In genomic region chr2:186639939-186640338, GRCh38 we compare ENCODE assay signal across 13 cellular contexts. TPM values are rescaled to one million over a fixed set of nuclear protein-coding genes. Genes with fewer than 3 reads are reported as not detected.
DNase-seq lines count a peak whose midpoint lies in the region; ATAC-seq and TF ChIP-seq lines count a peak whose summit lies in the region.
"Had no signal": no experiment of that assay in that cellular context is flagged by ENCODE, and none has a peak within 500 bp of the region (broad histone marks: within the 10 kb centered on the region; RNA-seq: fewer than 3 reads in every experiment).

No MANE protein-coding gene starts in this region.

- peaks cover 19% of the 10 kb centered on the region for H3K36me3 Mint-ChIP-seq in activated CD4-positive, alpha-beta memory T cell treated with anti-CD3 and anti-CD28 coated beads, Interleukin-2, amount 10 ng/mL, durations not matched to agents 7 days and 5 days (ENCODE audit: low read depth)

- CTCF ChIA-PET in activated CD4-positive, alpha-beta memory T cell treated with anti-CD3 and anti-CD28 coated beads, Interleukin-2, amount 10 ng/mL, durations not matched to agents 7 days and 5 days (lab: Charles Lee): interaction anchor here (1.2 to 6.1 kb wide), 2 partner anchors 56 to 136 kb away, joined by 3 to 94 read pairs; no protein-coding TSS in a partner anchor

- no peaks in the 10 kb centered on the region for H3K4me1 ChIP-seq in gastroesophageal sphincter

- H3K9me3 ChIP-seq in gastroesophageal sphincter: no peaks in the 10 kb centered on the region

- H3K4me3 Mint-ChIP-seq in activated CD4-positive, alpha-beta memory T cell treated with anti-CD3 and anti-CD28 coated beads, Interleukin-2, amount 10 ng/mL, durations not matched to agents 7 days and 5 days: no peak overlapping the region

- no peak for TF ChIP-seq CTCF in gastroesophageal sphincter (IDR thresholded peaks at IDR 0.05)

- H3K36me3 ChIP-seq in gastroesophageal sphincter: peaks cover 0 to 63% of the 10 kb centered on the region in 2 donors

- peak overlapping the region; percentile 4 for H3K27ac Mint-ChIP-seq in activated CD4-positive, alpha-beta memory T cell treated with anti-CD3 and anti-CD28 coated beads, Interleukin-2, amount 10 ng/mL, durations not matched to agents 7 days and 5 days

- no peak for TF ChIP-seq EP300 in gastroesophageal sphincter (IDR thresholded peaks at IDR 0.05)

- H3K27ac ChIP-seq in gastroesophageal sphincter: no peak overlapping the region
- H3K27ac ChIP-seq: brain microvascular endothelial cell, parathyroid adenoma, VCaP had no signal

- H3K4me3 ChIP-seq in gastroesophageal sphincter: no peak overlapping the region

- H3K27me3 Mint-ChIP-seq in activated CD4-positive, alpha-beta memory T cell treated with anti-CD3 and anti-CD28 coated beads, Interleukin-2, amount 10 ng/mL, durations not matched to agents 7 days and 5 days: no peaks in the 10 kb centered on the region

- H3K9me3 Mint-ChIP-seq in activated CD4-positive, alpha-beta memory T cell treated with anti-CD3 and anti-CD28 coated beads, Interleukin-2, amount 10 ng/mL, durations not matched to agents 7 days and 5 days: no peaks in the 10 kb centered on the region

- TF ChIP-seq POLR2A in gastroesophageal sphincter (IDR thresholded peaks at IDR 0.05): no peak

- ATAC-seq in GM18517 (IDR thresholded peaks at IDR 0.05; ENCODE audit: unreplicated experiment): peak; percentile 81
- ATAC-seq in GM19463 (IDR thresholded peaks at IDR 0.05; ENCODE audit: unreplicated experiment): peak; percentile 64
- ATAC-seq in HG02973 (IDR thresholded peaks at IDR 0.05; ENCODE audit: unreplicated experiment): peak; percentile 70
- no peak for ATAC-seq in gastroesophageal sphincter

- no peak for DNase-seq in activated CD4-positive, alpha-beta memory T cell treated with anti-CD3 and anti-CD28 coated beads, Interleukin-2, amount 10 ng/mL, durations not matched to agents 7 days and 5 days
- no peak for DNase-seq in stimulated activated CD4-positive, alpha-beta T cell treated with anti-CD3 and anti-CD28 coated beads, Interleukin-2, amount 100 ng/mL, for 24 hours
- no peak for DNase-seq in mesenteric fat pad (ENCODE audit: low spot score)
- no peak for DNase-seq in NCI-H2196 treated with DMSO at 0.1 percent for 48 hours (lab: John Stamatoyannopoulos, UW; ENCODE audit: unreplicated experiment)
- DNase-seq: brain microvascular endothelial cell, DMS 273 treated with DMSO at 0.1 percent for 48 hours, MV-4-11 had no signal

- POLR2A ChIA-PET in activated CD4-positive, alpha-beta memory T cell treated with anti-CD3 and anti-CD28 coated beads, Interleukin-2, amount 10 ng/mL, durations not matched to agents 7 days and 5 days (lab: Charles Lee): interaction anchor here (1.0 to 1.3 kb wide), 3 partner anchors 50 to 154 kb away, joined by 3 to 5 read pairs (median 5); partner anchors contain the start of genes ITGAV and ZC3H15

- peaks cover 26% of the 10 kb centered on the region for H3K4me1 Mint-ChIP-seq in activated CD4-positive, alpha-beta memory T cell treated with anti-CD3 and anti-CD28 coated beads, Interleukin-2, amount 10 ng/mL, durations not matched to agents 7 days and 5 days

- H3K27me3 ChIP-seq in gastroesophageal sphincter: no peaks in the 10 kb centered on the region
- H3K27me3 ChIP-seq: brain microvascular endothelial cell had no signal

RNA-seq across cellular contexts. Expression of gene ITGAV, which starts 50.1 kb away (rescaled TPM):
- total RNA-seq in activated CD4-positive, alpha-beta memory T cell treated with anti-CD3 and anti-CD28 coated beads, Interleukin-2, amount 10 ng/mL, durations not matched to agents 7 days and 5 days: 10 to 100 TPM in 1 of 2 experiments, 1 to 10 TPM in 1; 9.8 to 10.2 TPM
- 100 to 1,000 TPM; 100 to 127 (median 117) TPM for total RNA-seq in gastroesophageal sphincter
- 137 TPM for total RNA-seq in mesenteric fat pad

RNA-seq across cellular contexts. Expression of gene FAM171B, which starts 53.9 kb away (rescaled TPM):
- 1 to 10 TPM in 1 of 2 experiments, under 1 TPM in 1; 0.65 to 1.0 TPM for total RNA-seq in activated CD4-positive, alpha-beta memory T cell treated with anti-CD3 and anti-CD28 coated beads, Interleukin-2, amount 10 ng/mL, durations not matched to agents 7 days and 5 days
- total RNA-seq in gastroesophageal sphincter: 10 to 100 TPM in 2 of 4 donors, 1 to 10 TPM in 2; 3.6 to 11.2 (median 7.9) TPM
- total RNA-seq in mesenteric fat pad: 4.2 TPM

Comparison
In these comparisons a context has a peak if more than half of its experiments do, and no peak if none do; other contexts are left out.
1. RNA of gene ITGAV, which starts 50.1 kb away (total RNA-seq): 137 TPM in mesenteric fat pad (single experiment) and 100 to 127 TPM in gastroesophageal sphincter; 9.8 to 10.2 TPM in activated CD4-positive, alpha-beta memory T cell treated with anti-CD3 and anti-CD28 coated beads, Interleukin-2, amount 10 ng/mL, durations not matched to agents 7 days and 5 days; every median in the first group is over 4 times any median in the second.